ENCODE assay signal across 25 cellular contexts in the genomic region with DNA sequence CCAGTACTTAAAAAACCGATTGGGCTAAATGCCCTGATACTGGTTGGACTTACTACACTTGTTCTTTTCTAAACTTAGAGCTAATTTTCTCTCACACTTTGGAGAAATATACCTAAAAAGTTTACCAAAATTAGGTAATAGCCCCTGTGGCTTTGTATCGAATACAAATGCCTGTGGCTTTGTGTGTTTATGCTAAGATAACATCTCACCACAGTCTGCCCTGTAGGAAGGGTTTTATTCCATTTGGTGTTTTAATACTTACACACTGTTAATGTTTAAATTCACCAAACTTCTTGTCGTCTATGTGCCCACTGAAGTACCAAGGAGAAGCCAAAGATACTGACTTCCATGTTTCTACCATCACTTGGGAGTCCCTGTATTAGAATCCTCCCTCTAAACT.
"Had no signal": no experiment of that assay in that cellular context is flagged by ENCODE, and none has a peak within 500 bp of the region (broad histone marks: within the 10 kb centered on the region; RNA-seq: fewer than 3 reads in every experiment).

No MANE protein-coding gene starts in this region.

- H3K4me1 Mint-ChIP-seq: activated B cell treated with CpG ODN at 0.5 μM for 24 hours; activated T-helper 17 cell treated with anti-CD3 and anti-CD28 coated beads, Interleukin-2, amount 50 U/mL, for 72 hours; nephron had no signal

- H3K27me3 ChIP-seq: colonic mucosa, foreskin keratinocyte, heart right ventricle, left lung, right lobe of liver, testis, transverse colon had no signal

- H3K4me1 ChIP-seq: colonic mucosa, foreskin keratinocyte, heart right ventricle, left lung, lower lobe of right lung, right lobe of liver, testis, transverse colon had no signal

- H3K4me3 ChIP-seq: colonic mucosa, heart right ventricle, left lung, lower lobe of right lung, right lobe of liver, testis, transverse colon had no signal

- H3K27me3 Mint-ChIP-seq: activated B cell treated with CpG ODN at 0.5 μM for 24 hours; activated CD8-positive, alpha-beta T cell treated with anti-CD3 and anti-CD28 coated beads for 36 hours; activated T-helper 17 cell treated with anti-CD3 and anti-CD28 coated beads, Interleukin-2, amount 50 U/mL, for 72 hours had no signal

- H3K27ac ChIP-seq: colonic mucosa, foreskin keratinocyte, heart right ventricle, left lung, lower lobe of right lung, right lobe of liver, testis, transverse colon had no signal

- H3K4me3 Mint-ChIP-seq: activated B cell treated with CpG ODN at 0.5 μM for 24 hours; activated CD8-positive, alpha-beta T cell treated with anti-CD3 and anti-CD28 coated beads for 36 hours; activated T-cell treated with anti-CD3 and anti-CD28 coated beads, Interleukin-2, amount 50 U/mL, for 4 hours; activated T-helper 17 cell treated with anti-CD3 and anti-CD28 coated beads, Interleukin-2, amount 50 U/mL, for 72 hours; nephron; T-helper 2 cell treated with Interferon-gamma antibody and Interleukin-4, amounts not matched to agents 5 μg/mL and 100 μg/mL, for 36 hours had no signal

- H3K27ac Mint-ChIP-seq: activated B cell treated with CpG ODN at 0.5 μM for 24 hours; activated CD8-positive, alpha-beta T cell treated with anti-CD3 and anti-CD28 coated beads for 36 hours; activated T-helper 17 cell treated with anti-CD3 and anti-CD28 coated beads, Interleukin-2, amount 50 U/mL, for 72 hours; nephron; T-helper 2 cell treated with Interferon-gamma antibody and Interleukin-4, amounts not matched to agents 5 μg/mL and 100 μg/mL, for 36 hours had no signal

- H3K36me3 ChIP-seq: colonic mucosa, heart right ventricle, left lung, lower lobe of right lung, right lobe of liver, transverse colon had no signal

- DNase-seq: activated B cell treated with CpG ODN at 0.5 μM for 24 hours; activated CD4-positive, alpha-beta T cell treated with anti-CD3 and anti-CD28 coated beads, Interleukin-2, amount 50 U/mL, for 1 hour; activated CD8-positive, alpha-beta T cell treated with anti-CD3 and anti-CD28 coated beads for 36 hours; activated gamma-delta T cell treated with Interleukin-2 at 50 U/mL for 16 hours; activated naive CD4-positive, alpha-beta T cell treated with anti-CD3 and anti-CD28 coated beads, Interleukin-2, amount 50 U/mL, for 16 hours; activated T-cell treated with anti-CD3 and anti-CD28 coated beads, Interleukin-2, amount 50 U/mL, for 4 hours; anterior cingulate cortex; colonic mucosa; effector memory CD4-positive, alpha-beta T cell; erythroblast; foreskin keratinocyte; heart right ventricle; left lung; lower lobe of right lung; mesendoderm; posterior cingulate gyrus; right lobe of liver; stimulated activated CD4-positive, alpha-beta T cell treated with anti-CD3 and anti-CD28 coated beads, Interleukin-2, amount 100 ng/mL, for 48 hours; stimulated activated naive CD8-positive, alpha-beta T cell treated with anti-CD3 and anti-CD28 coated beads, Interleukin-15, Interleukin-2, amounts not matched to agents 100 U/mL and 50 U/mL, for 24 hours; T-helper 1 cell; testis; transverse colon had no signal

- ATAC-seq: activated CD8-positive, alpha-beta T cell treated with anti-CD3 and anti-CD28 coated beads for 36 hours; activated T-cell treated with anti-CD3 and anti-CD28 coated beads, Interleukin-2, amount 50 U/mL, for 4 hours; activated T-helper 17 cell treated with anti-CD3 and anti-CD28 coated beads, Interleukin-2, amount 50 U/mL, for 72 hours; foreskin keratinocyte; heart right ventricle; left lung; lower lobe of right lung; right lobe of liver; stimulated activated naive CD8-positive, alpha-beta T cell treated with anti-CD3 and anti-CD28 coated beads, Interleukin-15, Interleukin-2, amounts not matched to agents 100 U/mL and 50 U/mL, for 24 hours had no signal

- H3K9me3 ChIP-seq: colonic mucosa, lower lobe of right lung, right lobe of liver, testis, transverse colon had no signal
